In the genomic region with DNA sequence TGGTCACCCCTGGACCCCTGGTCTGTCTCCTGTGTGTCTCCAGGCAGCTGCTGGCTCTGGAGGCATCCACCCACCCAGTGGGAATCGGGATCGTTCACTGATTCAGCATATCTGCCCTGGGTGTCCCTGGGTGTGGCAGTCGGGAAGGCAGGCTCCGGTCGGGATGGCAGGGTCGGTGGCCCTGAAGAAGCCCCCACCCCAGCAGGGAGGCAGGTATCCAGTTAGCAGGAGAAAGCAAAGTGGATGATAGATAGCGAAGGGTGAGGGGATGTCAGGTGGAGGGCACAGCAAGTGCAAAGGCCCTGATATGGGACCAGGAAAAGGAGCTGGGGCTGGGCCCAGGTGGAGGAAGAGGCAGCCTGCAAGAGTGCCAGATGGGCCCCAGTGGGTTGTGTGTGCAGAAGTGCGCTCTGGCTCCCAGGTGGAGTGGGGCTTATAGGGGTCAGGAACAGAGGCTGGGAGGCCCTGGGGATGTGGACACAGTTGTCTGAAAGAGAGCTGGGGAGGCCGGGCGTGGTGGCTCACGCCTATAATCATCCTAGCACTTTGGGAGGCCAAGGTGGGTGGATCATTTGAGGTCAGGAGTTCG, we compare ENCODE assay signal across 11 cellular contexts. TPM values are rescaled to one million over a fixed set of nuclear protein-coding genes. Genes with fewer than 3 reads are reported as not detected.
DNase-seq lines count a peak whose midpoint lies in the region; ATAC-seq and TF ChIP-seq lines count a peak whose summit lies in the region.
"Had no signal": no experiment of that assay in that cellular context is flagged by ENCODE, and none has a peak within 500 bp of the region (broad histone marks: within the 10 kb centered on the region; RNA-seq: fewer than 3 reads in every experiment).

No MANE protein-coding gene starts in this region.

- POLR2A ChIA-PET in AG04449 (lab: Yijun Ruan, JAX) = interaction anchor here (1.0 to 1.1 kb wide), 3 partner anchors 14 to 140 kb away, joined by 3 to 5 read pairs (median 4); a partner anchor contains a TSS
- POLR2A ChIA-PET in HEK293 (lab: Yijun Ruan, JAX) = interaction anchor here (1.0 to 1.1 kb wide), 3 partner anchors 10 to 33 kb away, joined by 3 read pairs; no protein-coding TSS in a partner anchor

- H3K27me3 ChIP-seq in ascending aorta = no peaks in the 10 kb centered on the region

- H3K36me3 ChIP-seq in HEK293 (ENCODE audit: control insufficient read depth in 2 of 2, insufficient read depth in 1 of 2, low read length in 2 of 2) = no peaks in the 10 kb centered on the region
- H3K36me3 ChIP-seq in ascending aorta = no peaks in the 10 kb centered on the region

- no peaks in the 10 kb centered on the region for H3K9me3 Mint-ChIP-seq in naive B cell

- peaks cover 50 to 71% (median 60%) of the 10 kb centered on the region in 3 donors for H3K4me1 Mint-ChIP-seq in naive B cell

- no peak for TF ChIP-seq CTCF in AG04449 (IDR thresholded peaks at IDR 0.05; ENCODE audit: insufficient read depth, low read length, missing control alignments)
- no peak for TF ChIP-seq CTCF in HEK293 (tag by site-specific recombination; IDR thresholded peaks at IDR 0.05)
- no peak for TF ChIP-seq CTCF in ascending aorta (IDR thresholded peaks at IDR 0.05)

- H3K4me3 ChIP-seq in AG04449 (ENCODE audit: low read depth, low read length) = peak overlapping the region; percentile 73
- no peak overlapping the region for H3K4me3 ChIP-seq in HEK293 (ENCODE audit: low read depth, low read length)
- H3K4me3 ChIP-seq in ascending aorta = no peak overlapping the region

- peaks cover 18 to 30% (median 19%) of the 10 kb centered on the region in 3 donors for H3K27me3 Mint-ChIP-seq in naive B cell

- DNase-seq in AG04449 (ENCODE audit: low read depth, low spot score) (no peak), ascending aorta (ENCODE audit: low spot score in 2 of 2) (no peak), naive B cell (no peak), A172 (ENCODE audit: low spot score) (no peak)
- DNase-seq: EL, kidney glomerular epithelial cell, NCI-H1092 treated with DMSO at 0.1 percent for 48 hours had no signal

- peak overlapping the region in 4 of 6 donors; percentile 38 to 83 (median 53) for H3K27ac Mint-ChIP-seq in naive B cell

- ATAC-seq in naive B cell (ENCODE audit: low read depth in 2 of 2) = no peak
- ATAC-seq in HG03432 (IDR thresholded peaks at IDR 0.05; ENCODE audit: unreplicated experiment) = no peak
- ATAC-seq in GM21447 (IDR thresholded peaks at IDR 0.05; ENCODE audit: unreplicated experiment) = no peak
- no peak for ATAC-seq in GM21619 (IDR thresholded peaks at IDR 0.05; ENCODE audit: unreplicated experiment)

- CTCF ChIA-PET in AG04449 (lab: Yijun Ruan, JAX) = interaction anchor here (0.7 to 2.7 kb wide), 5 partner anchors 11 to 308 kb away, joined by 3 to 20 read pairs (median 5); no protein-coding TSS in a partner anchor
- CTCF ChIA-PET in HEK293 (lab: Yijun Ruan, JAX) = interaction anchor here (0.6 to 2.2 kb wide), 4 partner anchors 61 to 213 kb away, joined by 3 to 10 read pairs (median 4); no protein-coding TSS in a partner anchor

- H3K9me3 ChIP-seq in HEK293 (ENCODE audit: control insufficient read depth, insufficient read depth, low read depth, low read length) = no peaks in the 10 kb centered on the region
- H3K9me3 ChIP-seq in ascending aorta = no peaks in the 10 kb centered on the region

- peaks cover 11% of the 10 kb centered on the region; the same call in 1 of the 2 replicates for H3K4me1 ChIP-seq in HEK293 (ENCODE audit: control insufficient read depth, insufficient read depth, low read length)
- peaks cover 11 to 51% of the 10 kb centered on the region in 2 donors for H3K4me1 ChIP-seq in ascending aorta

- intact Hi-C loops in ascending aorta (cut with DNase I) = no loop called here

- H3K27ac ChIP-seq in HEK293 (ENCODE audit: extremely low read depth, low read depth, low read length) = no peak overlapping the region
- H3K27ac ChIP-seq in ascending aorta = peak overlapping the region; percentile 74 to 93

- no peaks in the 10 kb centered on the region for H3K36me3 Mint-ChIP-seq in naive B cell

- peak overlapping the region in 6 of 8 donors; percentile 12 to 84 (median 36) for H3K4me3 Mint-ChIP-seq in naive B cell

TF ChIP-seq in HEK293, 187 proteins besides CTCF, POLR2A, EP300 and RAD21 (continues in another document):
- no peak for TF ChIP-seq TCF7L2 (IDR thresholded peaks at IDR 0.05; ENCODE audit: borderline replicate concordance, low read depth, low read length)
- TF ChIP-seq MEIS1 (CRISPR knock-in tag; IDR thresholded peaks at IDR 0.05; ENCODE audit: borderline replicate concordance) = no peak
- TF ChIP-seq, protein P1, sequence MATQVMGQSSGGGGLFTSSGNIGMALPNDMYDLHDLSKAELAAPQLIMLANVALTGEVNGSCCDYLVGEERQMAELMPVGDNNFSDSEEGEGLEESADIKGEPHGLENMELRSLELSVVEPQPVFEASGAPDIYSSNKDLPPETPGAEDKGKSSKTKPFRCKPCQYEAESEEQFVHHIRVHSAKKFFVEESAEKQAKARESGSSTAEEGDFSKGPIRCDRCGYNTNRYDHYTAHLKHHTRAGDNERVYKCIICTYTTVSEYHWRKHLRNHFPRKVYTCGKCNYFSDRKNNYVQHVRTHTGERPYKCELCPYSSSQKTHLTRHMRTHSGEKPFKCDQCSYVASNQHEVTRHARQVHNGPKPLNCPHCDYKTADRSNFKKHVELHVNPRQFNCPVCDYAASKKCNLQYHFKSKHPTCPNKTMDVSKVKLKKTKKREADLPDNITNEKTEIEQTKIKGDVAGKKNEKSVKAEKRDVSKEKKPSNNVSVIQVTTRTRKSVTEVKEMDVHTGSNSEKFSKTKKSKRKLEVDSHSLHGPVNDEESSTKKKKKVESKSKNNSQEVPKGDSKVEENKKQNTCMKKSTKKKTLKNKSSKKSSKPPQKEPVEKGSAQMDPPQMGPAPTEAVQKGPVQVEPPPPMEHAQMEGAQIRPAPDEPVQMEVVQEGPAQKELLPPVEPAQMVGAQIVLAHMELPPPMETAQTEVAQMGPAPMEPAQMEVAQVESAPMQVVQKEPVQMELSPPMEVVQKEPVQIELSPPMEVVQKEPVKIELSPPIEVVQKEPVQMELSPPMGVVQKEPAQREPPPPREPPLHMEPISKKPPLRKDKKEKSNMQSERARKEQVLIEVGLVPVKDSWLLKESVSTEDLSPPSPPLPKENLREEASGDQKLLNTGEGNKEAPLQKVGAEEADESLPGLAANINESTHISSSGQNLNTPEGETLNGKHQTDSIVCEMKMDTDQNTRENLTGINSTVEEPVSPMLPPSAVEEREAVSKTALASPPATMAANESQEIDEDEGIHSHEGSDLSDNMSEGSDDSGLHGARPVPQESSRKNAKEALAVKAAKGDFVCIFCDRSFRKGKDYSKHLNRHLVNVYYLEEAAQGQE (tag by site-specific recombination; IDR thresholded peaks at IDR 0.05) = no peak
- TF ChIP-seq, protein P2, sequence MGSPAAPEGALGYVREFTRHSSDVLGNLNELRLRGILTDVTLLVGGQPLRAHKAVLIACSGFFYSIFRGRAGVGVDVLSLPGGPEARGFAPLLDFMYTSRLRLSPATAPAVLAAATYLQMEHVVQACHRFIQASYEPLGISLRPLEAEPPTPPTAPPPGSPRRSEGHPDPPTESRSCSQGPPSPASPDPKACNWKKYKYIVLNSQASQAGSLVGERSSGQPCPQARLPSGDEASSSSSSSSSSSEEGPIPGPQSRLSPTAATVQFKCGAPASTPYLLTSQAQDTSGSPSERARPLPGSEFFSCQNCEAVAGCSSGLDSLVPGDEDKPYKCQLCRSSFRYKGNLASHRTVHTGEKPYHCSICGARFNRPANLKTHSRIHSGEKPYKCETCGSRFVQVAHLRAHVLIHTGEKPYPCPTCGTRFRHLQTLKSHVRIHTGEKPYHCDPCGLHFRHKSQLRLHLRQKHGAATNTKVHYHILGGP (tag by site-specific recombination; IDR thresholded peaks at IDR 0.05) = no peak
- no peak for TF ChIP-seq ZNF23 (tag by site-specific recombination; IDR thresholded peaks at IDR 0.05; ENCODE audit: borderline replicate concordance)
- TF ChIP-seq ZNF341 (tag by site-specific recombination; IDR thresholded peaks at IDR 0.05; ENCODE audit: low read depth) = no peak
- TF ChIP-seq ZNF510 (tag by site-specific recombination; IDR thresholded peaks at IDR 0.05; ENCODE audit: insufficient replicate concordance) = no peak
- TF ChIP-seq, protein P3, sequence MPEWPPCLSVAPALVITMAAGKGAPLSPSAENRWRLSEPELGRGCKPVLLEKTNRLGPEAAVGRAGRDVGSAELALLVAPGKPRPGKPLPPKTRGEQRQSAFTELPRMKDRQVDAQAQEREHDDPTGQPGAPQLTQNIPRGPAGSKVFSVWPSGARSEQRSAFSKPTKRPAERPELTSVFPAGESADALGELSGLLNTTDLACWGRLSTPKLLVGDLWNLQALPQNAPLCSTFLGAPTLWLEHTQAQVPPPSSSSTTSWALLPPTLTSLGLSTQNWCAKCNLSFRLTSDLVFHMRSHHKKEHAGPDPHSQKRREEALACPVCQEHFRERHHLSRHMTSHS (tag by site-specific recombination; IDR thresholded peaks at IDR 0.05) = no peak
- no peak for TF ChIP-seq ZNF76 (tag by site-specific recombination; IDR thresholded peaks at IDR 0.05; ENCODE audit: borderline replicate concordance, low read depth)
- TF ChIP-seq ZNF354C (tag by site-specific recombination; IDR thresholded peaks at IDR 0.05; ENCODE audit: borderline replicate concordance, low read depth) = no peak
- TF ChIP-seq HOXA7 (CRISPR knock-in tag; IDR thresholded peaks at IDR 0.05; ENCODE audit: borderline replicate concordance) = no peak

RNA-seq across cellular contexts. Expression of a gene that starts 2.3 kb away (rescaled TPM):
- total RNA-seq in ascending aorta = 233 TPM
- polyA plus RNA-seq in naive B cell (ENCODE audit: low read depth in 6 of 6) = 10 to 100 TPM; 54.7 to 78.0 (median 61.8) TPM
- 88.7 and 127 TPM in 2 replicates for total RNA-seq in A172 (2014; rRNA removed; shearing (Covaris generic))

RNA-seq across cellular contexts. Expression of a gene that starts 16.5 kb away (rescaled TPM):
- total RNA-seq in ascending aorta = 93.1 TPM
- 10 to 100 TPM in 2 of 6 donors, 1 to 10 TPM in 4; 6.3 to 12.2 (median 8.6) TPM for polyA plus RNA-seq in naive B cell (ENCODE audit: low read depth in 6 of 6)
- total RNA-seq in A172 (2014; rRNA removed; shearing (Covaris generic)) = 0.72 and 0.98 TPM in 2 replicates

RNA-seq across cellular contexts. Expression of a gene that starts 24.0 kb away (rescaled TPM):
- total RNA-seq in ascending aorta = 6.9 TPM
- 10 to 100 TPM in 4 of 6 donors, 1 to 10 TPM in 1, under 1 TPM in 1; 0.17 to 30.8 (median 17.9) TPM for polyA plus RNA-seq in naive B cell (ENCODE audit: low read depth in 6 of 6)
- 0.07 TPM in 1 of 2 replicates, not detected in the other for total RNA-seq in A172 (2014; rRNA removed; shearing (Covaris generic))

RNA-seq across cellular contexts. Expression of a gene that starts 35.5 kb away (rescaled TPM):
- 8.5 TPM for total RNA-seq in ascending aorta
- not detected for polyA plus RNA-seq in naive B cell (ENCODE audit: low read depth in 6 of 6)
- total RNA-seq in A172 (2014; rRNA removed; shearing (Covaris generic)) = 89.8 and 93.9 TPM in 2 replicates

Comparison
In these comparisons a context has a peak if more than half of its experiments do, and no peak if none do; other contexts are left out.
1. RNA of a gene that starts 16.5 kb away (total RNA-seq): 93.1 TPM in ascending aorta (single experiment); 0.72 to 0.98 TPM in A172; every median in the first group is over 10 times any median in the second.